ENCODE assay signal across 21 cellular contexts in genomic region chr21:46151261-46151988, GRCh38. TPM values are rescaled to one million over a fixed set of nuclear protein-coding genes. Genes with fewer than 3 reads are reported as not detected.
DNase-seq lines count a peak whose midpoint lies in the region; ATAC-seq and TF ChIP-seq lines count a peak whose summit lies in the region.
"Had no signal": no experiment of that assay in that cellular context is flagged by ENCODE, and none has a peak within 500 bp of the region (broad histone marks: within the 10 kb centered on the region; RNA-seq: fewer than 3 reads in every experiment).

No MANE protein-coding gene starts in this region.

- H3K36me3 Mint-ChIP-seq in GM23338 (ENCODE audit: low read depth) = peaks cover 3% of the 10 kb centered on the region; the same call in 1 of the 3 replicates
- H3K36me3 Mint-ChIP-seq: IgD-negative memory B cell; naive thymus-derived CD4-positive, alpha-beta T cell had no signal

- no peak for TF ChIP-seq RAD21 in Ishikawa (IDR thresholded peaks at IDR 0.05; ENCODE audit: low read depth)

- ATAC-seq in right cardiac atrium = no peak
- ATAC-seq in psoas muscle = no peak
- no peak for ATAC-seq in HG02588 (IDR thresholded peaks at IDR 0.05; ENCODE audit: unreplicated experiment)
- no peak for ATAC-seq in GM23338
- ATAC-seq: naive thymus-derived CD4-positive, alpha-beta T cell; T-helper 17 cell had no signal

- intact Hi-C loops in right cardiac atrium (cut with DNase I) = loop anchor here in 2 of 4 donors (10.0 kb wide), 3 partner anchors 63 to 133 kb away; partner anchors contain the start of genes LSS (in 1 of the 2), MCM3AP (in 1 of the 2) and YBEY (in 1 of the 2)
- intact Hi-C loops in psoas muscle (cut with DNase I) = no loop called here

- H3K9me2 ChIP-seq in GM23338 (ENCODE audit: insufficient read depth) = no peaks in the 10 kb centered on the region

- H3K27ac Mint-ChIP-seq in GM23338 = no peak overlapping the region
- H3K27ac Mint-ChIP-seq: activated CD4-positive, alpha-beta T cell treated with anti-CD3 and anti-CD28 coated beads, Interleukin-2, amount 10 ng/mL, durations not matched to agents 24 days and 14 days; IgD-negative memory B cell; naive thymus-derived CD4-positive, alpha-beta T cell; T-helper 17 cell had no signal

- H4K20me1 ChIP-seq in GM23338 (replicated peaks; ENCODE audit: insufficient read depth) = no peaks in the 10 kb centered on the region

- no peaks in the 10 kb centered on the region for H3K9me3 ChIP-seq in right cardiac atrium (ENCODE audit: control insufficient read depth, low read length)
- H3K9me3 ChIP-seq in psoas muscle = no peaks in the 10 kb centered on the region
- H3K9me3 ChIP-seq: HAP-1 had no signal

- no peak overlapping the region for H3K4me2 ChIP-seq in GM23338

- WGBS in right cardiac atrium = 88% methylated on average over 47 of the region's 47 CpGs
- 83 to 87% (median 85%) methylated on average over 42 to 47 of the region's 47 CpGs for WGBS in psoas muscle, 3 donors

- no peaks in the 10 kb centered on the region for H3K36me3 ChIP-seq in psoas muscle (ENCODE audit: insufficient read depth in 1 of 2, low read depth in 1 of 2)
- no peaks in the 10 kb centered on the region for H3K36me3 ChIP-seq in GM23338 (ENCODE audit: insufficient read depth)
- H3K36me3 ChIP-seq: HAP-1 had no signal

- H3K27me3 ChIP-seq in right cardiac atrium (ENCODE audit: control insufficient read depth, insufficient read depth) (no peaks in the 10 kb centered on the region), psoas muscle (ENCODE audit: insufficient read depth in 3 of 3, low read length in 2 of 3) (peaks cover 0 to 3% (median 0%) of the 10 kb centered on the region in 3 donors), GM23338 (ENCODE audit: insufficient read depth) (no peaks in the 10 kb centered on the region)

- no peak for TF ChIP-seq CTCF in psoas muscle (IDR thresholded peaks at IDR 0.05)
- TF ChIP-seq CTCF in GM23338 (conservative IDR thresholded peaks at IDR 0.05; ENCODE audit: low read depth in 2 of 2) = no peak

- H3K4me1 ChIP-seq in right cardiac atrium (ENCODE audit: control insufficient read depth, insufficient read depth, low read length) (peaks cover 4% of the 10 kb centered on the region), psoas muscle (no peaks in the 10 kb centered on the region), GM23338 (ENCODE audit: insufficient read depth) (no peaks in the 10 kb centered on the region; the same call in 1 of the 2 replicates)

- DNase-seq in activated CD4-positive, CD25-positive, alpha-beta regulatory T cell treated with anti-CD3 and anti-CD28 coated beads, Interleukin-2, amount 50 U/mL, for 72 hours = peak; percentile 27
- DNase-seq in activated CD4-positive, CD25-positive, alpha-beta regulatory T cell (lab: John Stamatoyannopoulos, UW) = no peak
- peak; percentile 16 to 64 (median 59) for DNase-seq in right cardiac atrium
- peak; percentile 12 to 58 for DNase-seq in psoas muscle
- no peak for DNase-seq in AG08396 (ENCODE audit: low spot score)
- no peak for DNase-seq in GM23338 (ENCODE audit: low spot score)
- DNase-seq: activated CD4-positive, alpha-beta T cell treated with anti-CD3 and anti-CD28 coated beads, Interleukin-2, amount 10 ng/mL, durations not matched to agents 24 days and 14 days; activated gamma-delta T cell; DMS79 treated with DMSO at 0.1 percent for 48 hours; effector CD8-positive, alpha-beta T cell; hypothalamus; stimulated activated naive CD4-positive, alpha-beta T cell treated with Interleukin-2 at 50 U/mL for 16 hours; T-helper 17 cell had no signal

- H3K4me3 Mint-ChIP-seq in GM23338 = no peak overlapping the region
- H3K4me3 Mint-ChIP-seq: activated CD4-positive, alpha-beta T cell treated with anti-CD3 and anti-CD28 coated beads, Interleukin-2, amount 10 ng/mL, durations not matched to agents 24 days and 14 days; IgD-negative memory B cell; naive thymus-derived CD4-positive, alpha-beta T cell; T-helper 17 cell had no signal

- peaks cover 18% of the 10 kb centered on the region for H3K4me1 Mint-ChIP-seq in GM23338
- H3K4me1 Mint-ChIP-seq: activated CD4-positive, alpha-beta T cell treated with anti-CD3 and anti-CD28 coated beads, Interleukin-2, amount 10 ng/mL, durations not matched to agents 24 days and 14 days; T-helper 17 cell had no signal

- H3K27ac ChIP-seq in right cardiac atrium (ENCODE audit: low read length) (no peak overlapping the region), psoas muscle (no peak overlapping the region), GM23338 (ENCODE audit: low read depth) (no peak overlapping the region)
- H3K27ac ChIP-seq: 22Rv1, C4-2B had no signal

- TF ChIP-seq EP300 in Ishikawa (IDR thresholded peaks at IDR 0.05; ENCODE audit: borderline replicate concordance) = no peak

- no peak overlapping the region for H2AFZ ChIP-seq in GM23338

- peaks cover 4% of the 10 kb centered on the region for H3K27me3 Mint-ChIP-seq in GM23338 (ENCODE audit: insufficient read depth, low read depth, poor library complexity)
- H3K27me3 Mint-ChIP-seq: activated CD4-positive, alpha-beta T cell treated with anti-CD3 and anti-CD28 coated beads, Interleukin-2, amount 10 ng/mL, durations not matched to agents 24 days and 14 days; naive thymus-derived CD4-positive, alpha-beta T cell; T-helper 17 cell had no signal

- H3K9me3 Mint-ChIP-seq in GM23338 = no peaks in the 10 kb centered on the region; the same call in 2 of the 3 replicates
- H3K9me3 Mint-ChIP-seq: activated CD4-positive, alpha-beta T cell treated with anti-CD3 and anti-CD28 coated beads, Interleukin-2, amount 10 ng/mL, durations not matched to agents 24 days and 14 days; IgD-negative memory B cell; naive thymus-derived CD4-positive, alpha-beta T cell had no signal

- H3K4me3 ChIP-seq in right cardiac atrium (ENCODE audit: low read length) = no peak overlapping the region
- no peak overlapping the region for H3K4me3 ChIP-seq in psoas muscle
- H3K4me3 ChIP-seq in GM23338 = no peak overlapping the region
- H3K4me3 ChIP-seq: HAP-1 had no signal

- 0 out of 2 replicates have a peak, but pooled peaks cover 4% of the 10 kb centered on the region for H3F3A ChIP-seq in GM23338 (replicated peaks; ENCODE audit: low read depth)

- H3K79me2 ChIP-seq in GM23338 (replicated peaks; ENCODE audit: insufficient read depth) = no peaks in the 10 kb centered on the region

TF ChIP-seq in Ishikawa, 13 proteins besides CTCF, POLR2A, EP300 and RAD21:
- 0 out of 2 replicates have a peak, but pooled peaks have one; percentile 34 for TF ChIP-seq ZBTB7A (IDR thresholded peaks at IDR 0.05; ENCODE audit: low read depth)
- TF ChIP-seq USF1 (IDR thresholded peaks at IDR 0.05) = no peak

TF ChIP-seq in GM23338, 12 proteins besides CTCF, POLR2A, EP300 and RAD21:
- TF ChIP-seq POLR2AphosphoS5 (IDR thresholded peaks at IDR 0.05; ENCODE audit: low read depth) (no peak), EZH2phosphoT487 (IDR thresholded peaks at IDR 0.05; ENCODE audit: unreplicated experiment) (no peak), STAT1 (IDR thresholded peaks at IDR 0.05; ENCODE audit: unreplicated experiment) (no peak), JUNB (IDR thresholded peaks at IDR 0.05; ENCODE audit: unreplicated experiment) (no peak), REST (IDR thresholded peaks at IDR 0.05; ENCODE audit: unreplicated experiment) (no peak)

RNA-seq across cellular contexts. Expression of gene FTCD, which starts 4.0 kb away (rescaled TPM):
- total RNA-seq in right cardiac atrium (1 to 10 TPM; 1.6 to 3.5 (median 2.0) TPM), psoas muscle (1 to 10 TPM in 1 of 4 donors, under 1 TPM in 1, not detected in 2; 0.16 to 2.0 TPM)
- polyA plus RNA-seq in right cardiac atrium (1.00 TPM), psoas muscle (under 1 TPM in 2 of 3 donors, not detected in 1; 0.03 to 0.09 TPM), GM23338 (2016; fragmentation: Nextera tagmentation; extraction: Ambion mirVana) (2.3 and 2.6 TPM in 2 replicates)
- total RNA-seq in GM23338 (2014; rRNA removed; shearing (Covaris generic)) = 0.90 and 3.3 TPM in 2 replicates
- total RNA-seq: bronchial epithelial cell had no signal
- polyA plus RNA-seq: IgD-negative memory B cell; naive thymus-derived CD4-positive, alpha-beta T cell had no signal

RNA-seq across cellular contexts. Expression of gene SPATC1L, which starts 32.8 kb away (rescaled TPM):
- total RNA-seq in right cardiac atrium = 10 to 100 TPM in 3 of 4 donors, 1 to 10 TPM in 1; 8.8 to 12.0 (median 11.6) TPM
- polyA plus RNA-seq in right cardiac atrium = 10.3 TPM
- total RNA-seq in psoas muscle = 1 to 10 TPM; 1.9 to 4.6 (median 3.2) TPM
- polyA plus RNA-seq in psoas muscle = 1 to 10 TPM; 3.7 to 6.0 (median 4.6) TPM
- total RNA-seq in GM23338 (2014; rRNA removed; shearing (Covaris generic)) = 30.7 and 37.6 TPM in 2 replicates
- polyA plus RNA-seq in GM23338 (2016; fragmentation: Nextera tagmentation; extraction: Ambion mirVana) = 69.6 and 70.2 TPM in 2 replicates

RNA-seq across cellular contexts. Expression of gene COL6A2, which starts 53.5 kb away (rescaled TPM):
- total RNA-seq in right cardiac atrium (100 to 1,000 TPM; 198 to 323 (median 274) TPM), psoas muscle (100 to 1,000 TPM in 2 of 4 donors, 10 to 100 TPM in 2; 56.2 to 122 (median 90.4) TPM)
- polyA plus RNA-seq in right cardiac atrium (210 TPM), psoas muscle (10 to 100 TPM; 29.8 to 58.8 (median 47.1) TPM), GM23338 (2016; fragmentation: Nextera tagmentation; extraction: Ambion mirVana) (28.4 and 31.8 TPM in 2 replicates)
- 68.5 and 89.2 TPM in 2 replicates for total RNA-seq in GM23338 (2014; rRNA removed; shearing (Covaris generic))

Comparison
In these comparisons a context has a peak if more than half of its experiments do, and no peak if none do; other contexts are left out.
1. DNase-seq: peak in activated CD4-positive, CD25-positive, alpha-beta regulatory T cell treated with anti-CD3 and anti-CD28 coated beads, Interleukin-2, amount 50 U/mL, for 72 hours (single experiment), right cardiac atrium (3 of 3) and psoas muscle (2 of 2); none in activated CD4-positive, CD25-positive, alpha-beta regulatory T cell (0 of 4), AG08396 (single experiment) and GM23338 (single experiment).